In the genomic region with DNA sequence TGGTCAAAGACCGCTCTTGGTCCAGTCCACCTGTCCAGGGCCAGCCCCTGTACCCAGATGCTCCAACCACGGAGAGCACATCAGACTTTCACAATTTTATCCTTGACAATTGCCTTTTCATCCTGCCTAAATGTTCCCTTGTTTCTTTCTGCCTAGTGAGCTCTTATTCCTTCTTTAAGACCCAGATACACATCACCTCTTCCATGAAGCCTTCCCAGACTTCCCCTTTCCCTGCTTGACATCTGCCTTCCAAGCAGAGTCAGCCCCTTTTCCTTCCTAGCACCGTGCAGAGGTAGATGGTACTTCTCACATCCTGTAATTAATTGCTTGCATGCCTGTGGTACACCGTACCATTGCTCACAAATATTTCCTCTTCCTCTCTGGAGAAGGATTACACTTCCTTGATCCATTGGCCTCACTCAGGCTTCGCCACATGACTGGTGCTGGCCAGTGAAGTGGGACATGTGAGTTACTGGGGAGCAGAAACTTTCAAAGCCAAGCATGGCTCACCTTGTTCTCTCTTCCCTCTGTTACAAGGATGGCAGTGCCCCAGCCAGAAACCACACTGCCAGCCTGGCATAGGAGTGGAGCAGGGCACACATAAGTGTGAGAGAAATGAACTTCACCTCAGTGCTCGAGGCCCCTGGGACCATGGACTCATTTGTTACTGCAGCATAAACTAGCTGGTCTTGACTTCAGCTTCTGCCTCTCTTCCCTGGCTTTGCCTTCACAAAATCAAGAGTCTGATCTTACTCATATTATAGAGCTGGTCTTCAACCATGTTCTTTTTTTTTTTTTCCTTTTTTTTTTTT, we compare ENCODE assay signal across 11 cellular contexts. TPM values are rescaled to one million over a fixed set of nuclear protein-coding genes. Genes with fewer than 3 reads are reported as not detected.
A peak's percentile ranks its signal among the peaks of the same experiment; 100 is the strongest.
DNase-seq lines count a peak whose midpoint lies in the region; ATAC-seq and TF ChIP-seq lines count a peak whose summit lies in the region.
"Had no signal": no experiment of that assay in that cellular context is flagged by ENCODE, and none has a peak within 500 bp of the region (broad histone marks: within the 10 kb centered on the region; RNA-seq: fewer than 3 reads in every experiment).

No MANE protein-coding gene starts in this region.

- CTCF ChIA-PET in WTC11 (lab: Charles Lee) = interaction anchor here (0.6 to 3.2 kb wide), 16 partner anchors 12 to 454 kb away, joined by 3 to 32 read pairs (median 4); partner anchors contain the start of gene SOST

- H3K4me1 Mint-ChIP-seq in WTC11 = peaks cover 25% of the 10 kb centered on the region

- H3K9me3 ChIP-seq in left ventricle myocardium inferior (replicated peaks) = no peaks in the 10 kb centered on the region
- H3K9me3 ChIP-seq in right atrium auricular region = no peaks in the 10 kb centered on the region
- H3K9me3 ChIP-seq in upper lobe of right lung = no peaks in the 10 kb centered on the region
- H3K9me3 ChIP-seq: HAP-1 had no signal

- no peaks in the 10 kb centered on the region for H3K36me3 Mint-ChIP-seq in WTC11

- H3K4me3 Mint-ChIP-seq in WTC11 = peak overlapping the region; percentile 66

- no peak overlapping the region for H3K27ac Mint-ChIP-seq in WTC11

- H3K27me3 Mint-ChIP-seq in WTC11 (ENCODE audit: low read depth) = peaks cover 69% of the 10 kb centered on the region

- DNase-seq in left ventricle myocardium inferior (no peak), right atrium auricular region (ENCODE audit: low spot score) (no peak), WTC11 (ENCODE audit: low spot score) (no peak), hepatic stellate cell (ENCODE audit: low spot score) (peak; percentile 44), upper lobe of right lung (no peak), NCI-H82 (lab: John Stamatoyannopoulos, UW) (no peak), dedifferentiated amniotic fluid mesenchymal stem cell (ENCODE audit: extremely low spot score) (no peak)
- DNase-seq: NCI-H510A treated with DMSO at 0.1 percent for 48 hours had no signal

- POLR2A ChIA-PET in WTC11 (lab: Charles Lee) = interaction anchor here (1.0 to 1.1 kb wide), 2 partner anchors 9 to 45 kb away, joined by 3 to 4 read pairs; no protein-coding TSS in a partner anchor

- H3K4me1 ChIP-seq in left ventricle myocardium inferior = peaks cover 31% of the 10 kb centered on the region
- peaks cover 0 to 22% of the 10 kb centered on the region in 2 donors for H3K4me1 ChIP-seq in right atrium auricular region
- peaks cover 15% of the 10 kb centered on the region for H3K4me1 ChIP-seq in upper lobe of right lung
- H3K4me1 ChIP-seq: HAP-1 had no signal

- H3K27ac ChIP-seq in left ventricle myocardium inferior (replicated peaks) (peak overlapping the region; percentile 71), right atrium auricular region (no peak overlapping the region), upper lobe of right lung (no peak overlapping the region)

- ATAC-seq in WTC11 (no peak), upper lobe of right lung (peak; percentile 59), HG02759 (IDR thresholded peaks at IDR 0.05; ENCODE audit: unreplicated experiment) (no peak)

- no peaks in the 10 kb centered on the region for H3K27me3 ChIP-seq in left ventricle myocardium inferior (ENCODE audit: low read depth)
- H3K27me3 ChIP-seq in right atrium auricular region = no peaks in the 10 kb centered on the region
- H3K27me3 ChIP-seq in upper lobe of right lung = peaks cover 6% of the 10 kb centered on the region

- no peak for TF ChIP-seq CTCF in left ventricle myocardium inferior (IDR thresholded peaks at IDR 0.05; ENCODE audit: borderline replicate concordance)
- no peak for TF ChIP-seq CTCF in right atrium auricular region (IDR thresholded peaks at IDR 0.05)
- TF ChIP-seq CTCF in WTC11 (IDR thresholded peaks at IDR 0.05) = no peak
- no peak for TF ChIP-seq CTCF in upper lobe of right lung (IDR thresholded peaks at IDR 0.05)

- H3K36me3 ChIP-seq in left ventricle myocardium inferior = no peaks in the 10 kb centered on the region
- no peaks in the 10 kb centered on the region for H3K36me3 ChIP-seq in right atrium auricular region
- no peaks in the 10 kb centered on the region for H3K36me3 ChIP-seq in upper lobe of right lung
- H3K36me3 ChIP-seq: HAP-1 had no signal

- H3K4me3 ChIP-seq in left ventricle myocardium inferior (peak overlapping the region; percentile 63), right atrium auricular region (peak overlapping the region in 1 of 2 donors; percentile 50), upper lobe of right lung (no peak overlapping the region)

- H3K9me3 Mint-ChIP-seq in WTC11 = peaks cover 8% of the 10 kb centered on the region

- intact Hi-C loops in left ventricle myocardium inferior (cut with micrococcal nuclease) = no loop called here
- intact Hi-C loops in upper lobe of right lung (cut with DNase I) = no loop called here

TF ChIP-seq in WTC11, 78 proteins besides CTCF, POLR2A, EP300 and RAD21 (continues in another document):
- TF ChIP-seq, protein P1, sequence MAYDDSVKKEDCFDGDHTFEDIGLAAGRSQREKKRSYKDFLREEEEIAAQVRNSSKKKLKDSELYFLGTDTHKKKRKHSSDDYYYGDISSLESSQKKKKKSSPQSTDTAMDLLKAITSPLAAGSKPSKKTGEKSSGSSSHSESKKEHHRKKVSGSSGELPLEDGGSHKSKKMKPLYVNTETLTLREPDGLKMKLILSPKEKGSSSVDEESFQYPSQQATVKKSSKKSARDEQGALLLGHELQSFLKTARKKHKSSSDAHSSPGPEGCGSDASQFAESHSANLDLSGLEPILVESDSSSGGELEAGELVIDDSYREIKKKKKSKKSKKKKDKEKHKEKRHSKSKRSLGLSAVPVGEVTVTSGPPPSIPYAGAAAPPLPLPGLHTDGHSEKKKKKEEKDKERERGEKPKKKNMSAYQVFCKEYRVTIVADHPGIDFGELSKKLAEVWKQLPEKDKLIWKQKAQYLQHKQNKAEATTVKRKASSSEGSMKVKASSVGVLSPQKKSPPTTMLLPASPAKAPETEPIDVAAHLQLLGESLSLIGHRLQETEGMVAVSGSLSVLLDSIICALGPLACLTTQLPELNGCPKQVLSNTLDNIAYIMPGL (CRISPR knock-in tag; IDR thresholded peaks at IDR 0.05) = no peak
- TF ChIP-seq, protein P2, sequence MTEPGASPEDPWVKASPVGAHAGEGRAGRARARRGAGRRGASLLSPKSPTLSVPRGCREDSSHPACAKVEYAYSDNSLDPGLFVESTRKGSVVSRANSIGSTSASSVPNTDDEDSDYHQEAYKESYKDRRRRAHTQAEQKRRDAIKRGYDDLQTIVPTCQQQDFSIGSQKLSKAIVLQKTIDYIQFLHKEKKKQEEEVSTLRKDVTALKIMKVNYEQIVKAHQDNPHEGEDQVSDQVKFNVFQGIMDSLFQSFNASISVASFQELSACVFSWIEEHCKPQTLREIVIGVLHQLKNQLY (CRISPR knock-in tag; IDR thresholded peaks at IDR 0.05) = no peak
- TF ChIP-seq TP53 (CRISPR knock-in tag; IDR thresholded peaks at IDR 0.05) = no peak
- TF ChIP-seq FOXJ3 (CRISPR knock-in tag; IDR thresholded peaks at IDR 0.05; ENCODE audit: borderline replicate concordance) = no peak
- TF ChIP-seq SOX15 (CRISPR knock-in tag; IDR thresholded peaks at IDR 0.05) = no peak
- no peak for TF ChIP-seq OVOL2 (CRISPR knock-in tag; IDR thresholded peaks at IDR 0.05; ENCODE audit: borderline replicate concordance)
- TF ChIP-seq ETV6 (CRISPR knock-in tag; IDR thresholded peaks at IDR 0.05) = no peak
- no peak for TF ChIP-seq NR3C1 (CRISPR knock-in tag; conservative IDR thresholded peaks at IDR 0.05; ENCODE audit: low read depth)
- TF ChIP-seq NR2C2 (CRISPR knock-in tag; IDR thresholded peaks at IDR 0.05) = no peak
- TF ChIP-seq, protein P3, sequence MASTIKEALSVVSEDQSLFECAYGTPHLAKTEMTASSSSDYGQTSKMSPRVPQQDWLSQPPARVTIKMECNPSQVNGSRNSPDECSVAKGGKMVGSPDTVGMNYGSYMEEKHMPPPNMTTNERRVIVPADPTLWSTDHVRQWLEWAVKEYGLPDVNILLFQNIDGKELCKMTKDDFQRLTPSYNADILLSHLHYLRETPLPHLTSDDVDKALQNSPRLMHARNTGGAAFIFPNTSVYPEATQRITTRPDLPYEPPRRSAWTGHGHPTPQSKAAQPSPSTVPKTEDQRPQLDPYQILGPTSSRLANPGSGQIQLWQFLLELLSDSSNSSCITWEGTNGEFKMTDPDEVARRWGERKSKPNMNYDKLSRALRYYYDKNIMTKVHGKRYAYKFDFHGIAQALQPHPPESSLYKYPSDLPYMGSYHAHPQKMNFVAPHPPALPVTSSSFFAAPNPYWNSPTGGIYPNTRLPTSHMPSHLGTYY (CRISPR knock-in tag; IDR thresholded peaks at IDR 0.05) = no peak

RNA-seq across cellular contexts. Expression of gene SOST, which starts 44.0 kb away (rescaled TPM):
- total RNA-seq in left ventricle myocardium inferior = 0.14 TPM
- not detected for total RNA-seq in right atrium auricular region
- 0.07 to 0.25 TPM in 2 of 3 replicates, not detected in the other for total RNA-seq in WTC11 (2021)
- not detected for total RNA-seq in upper lobe of right lung
- total RNA-seq: mononuclear cell had no signal

RNA-seq across cellular contexts. Expression of gene MEOX1, which starts 52.8 kb away (rescaled TPM):
- total RNA-seq in left ventricle myocardium inferior = 8.4 TPM
- 10 to 100 TPM in 1 of 2 donors, 1 to 10 TPM in 1; 3.9 to 13.8 TPM for total RNA-seq in right atrium auricular region
- total RNA-seq in WTC11 (2021) = 0.16 TPM in 1 of 3 replicates, not detected in the others
- total RNA-seq in upper lobe of right lung = 1.5 TPM
